In genomic region chr17:60392042-60392844, GRCh38 we compare ENCODE assay signal across 8 cellular contexts. TPM values are rescaled to one million over a fixed set of nuclear protein-coding genes. Genes with fewer than 3 reads are reported as not detected.
A peak's percentile ranks its signal among the peaks of the same experiment; 100 is the strongest.
DNase-seq lines count a peak whose midpoint lies in the region; ATAC-seq, FAIRE-seq and TF ChIP-seq lines count a peak whose summit lies in the region.

TSS of gene USP32 (minus strand) at chr17:60392133. CDS start at chr17:60391939, 194 bp downstream.

- peak; percentile 92 for ATAC-seq in foreskin keratinocyte

- peak within 1 kb of the TSS; percentile 89 to 98 for H3K4me3 Mint-ChIP-seq in H9

- H3K27me3 Mint-ChIP-seq in H9 (ENCODE audit: low read depth), result no peaks in the 10 kb centered on the region

- H3K27ac ChIP-seq in H9 (ENCODE audit: insufficient read length, low read depth, low read length), result peak within 1 kb of the TSS; percentile 91
- peak within 1 kb of the TSS; percentile 72; the same call in 1 of the 2 replicates for H3K27ac ChIP-seq in MM.1S (ENCODE audit: low read length)
- H3K27ac ChIP-seq in foreskin keratinocyte, result peak within 1 kb of the TSS; percentile 81
- H3K27ac ChIP-seq in subcutaneous abdominal adipose tissue (ENCODE audit: low read depth, low read length), result peak within 1 kb of the TSS; percentile 87

- H3T11ph ChIP-seq in H9 (ENCODE audit: low read length), result no peak within 1 kb of the TSS

- H3K9me2 ChIP-seq in MM.1S (replicated peaks; ENCODE audit: insufficient read depth, low read length), result no peaks in the 10 kb centered on the region

- peak within 1 kb of the TSS; percentile 91 for H3K18ac ChIP-seq in H9 (ENCODE audit: insufficient read length, low read depth, low read length)

- H2BK12ac ChIP-seq in H9 (ENCODE audit: insufficient read length, low read depth, low read length), result no peak within 1 kb of the TSS

- no peak within 1 kb of the TSS for H3K4ac ChIP-seq in H9 (ENCODE audit: low read depth, low read length)

- peak within 1 kb of the TSS; percentile 82 for H3K9ac ChIP-seq in H9 (ENCODE audit: extremely low read depth, insufficient read length, low read length)
- peak within 1 kb of the TSS; percentile 85 for H3K9ac ChIP-seq in MM.1S (ENCODE audit: low read length)
- peak within 1 kb of the TSS; percentile 85 to 100 (median 97) for H3K9ac ChIP-seq in subcutaneous abdominal adipose tissue (ENCODE audit: low read length in 5 of 5)

- H3K36me3 ChIP-seq in MM.1S (replicated peaks; ENCODE audit: insufficient read depth, low read length), result no peaks in the 10 kb centered on the region
- no peaks in the 10 kb centered on the region for H3K36me3 ChIP-seq in neuron (ENCODE audit: insufficient read depth, low read length)
- H3K36me3 ChIP-seq in subcutaneous abdominal adipose tissue (ENCODE audit: control insufficient read depth in 5 of 5, insufficient read depth in 5 of 5, low read length in 5 of 5), result no peaks in the 10 kb centered on the region

- no peak within 1 kb of the TSS for H2BK20ac ChIP-seq in H9 (ENCODE audit: low read depth, low read length, poor library complexity, severe bottlenecking)

- no peaks in the 10 kb centered on the region for H3K36me3 Mint-ChIP-seq in H9 (ENCODE audit: insufficient read depth in 1 of 3, low read depth in 3 of 3)

- H2AK5ac ChIP-seq in H9 (ENCODE audit: insufficient read length, low read length), result no peak within 1 kb of the TSS

- peaks cover 10% of the 10 kb centered on the region for H3K23me2 ChIP-seq in H9 (ENCODE audit: insufficient read length, low read depth, low read length, poor library complexity, severe bottlenecking)

- H3K4me1 Mint-ChIP-seq in H9, result peaks cover 37 to 39% of the 10 kb centered on the region in 2 experiments

- peak within 1 kb of the TSS; percentile 99 for H3K4me2 ChIP-seq in H9 (ENCODE audit: insufficient read depth, insufficient read length, low read length)
- H3K4me2 ChIP-seq in MM.1S (ENCODE audit: low read depth, low read length), result peak within 1 kb of the TSS; percentile 93

- no peak within 1 kb of the TSS for H4K8ac ChIP-seq in H9 (replicated peaks; ENCODE audit: insufficient read length, low read depth, low read length)

- H2BK5ac ChIP-seq in H9 (ENCODE audit: insufficient read length, low read length), result peak within 1 kb of the TSS; percentile 5

- H4K5ac ChIP-seq in H9 (ENCODE audit: insufficient read length, low read depth, low read length), result peak within 1 kb of the TSS; percentile 5

- H3F3A ChIP-seq in MM.1S (ENCODE audit: insufficient read depth, low read length), result peaks cover 12% of the 10 kb centered on the region

- peak within 1 kb of the TSS; percentile 97 to 100 (median 99) for H3K27ac Mint-ChIP-seq in H9

- H3K27me3 ChIP-seq in H9 (ENCODE audit: insufficient read depth, low read length) (no peaks in the 10 kb centered on the region), MM.1S (replicated peaks; ENCODE audit: insufficient read depth, low read length) (no peaks in the 10 kb centered on the region), foreskin keratinocyte (no peaks in the 10 kb centered on the region), neuron (ENCODE audit: insufficient read depth, low read length) (no peaks in the 10 kb centered on the region), subcutaneous abdominal adipose tissue (ENCODE audit: control insufficient read depth in 5 of 5, insufficient read depth in 4 of 5, low read length in 5 of 5) (no peaks in the 10 kb centered on the region)

- H3K79me1 ChIP-seq in H9 (ENCODE audit: insufficient read depth, low read depth, low read length, poor library complexity, severe bottlenecking), result no peaks in the 10 kb centered on the region

- FAIRE-seq in G401.6 (lab: Jason Lieb, UNC), result peak; percentile 80

- H3K4me3 ChIP-seq in MM.1S (ENCODE audit: low read length) (peak within 1 kb of the TSS; percentile 93), neuron (ENCODE audit: low read length) (peak within 1 kb of the TSS; percentile 72), subcutaneous abdominal adipose tissue (ENCODE audit: low read depth in 1 of 5, low read length in 5 of 5) (peak within 1 kb of the TSS; percentile 82 to 99 (median 96))

- no peak within 1 kb of the TSS for H2BK15ac ChIP-seq in H9 (ENCODE audit: low read depth, low read length)

- peak within 1 kb of the TSS; percentile 90 for H3K14ac ChIP-seq in H9 (ENCODE audit: insufficient read depth, low read length)

- no peak within 1 kb of the TSS for H4K91ac ChIP-seq in H9 (ENCODE audit: insufficient read length, low read depth, low read length)

- peak within 1 kb of the TSS; percentile 41 for H3K56ac ChIP-seq in H9 (ENCODE audit: insufficient read length, low read depth, low read length)

- H4K20me1 ChIP-seq in H9 (ENCODE audit: control insufficient read depth, insufficient read depth, insufficient read length) (no peaks in the 10 kb centered on the region), MM.1S (ENCODE audit: insufficient read depth, low read length) (no peaks in the 10 kb centered on the region)

- H3K4me1 ChIP-seq in H9 (ENCODE audit: insufficient read depth, low read length), result peaks cover 5% of the 10 kb centered on the region; the same call in 1 of the 2 replicates
- no peaks in the 10 kb centered on the region for H3K4me1 ChIP-seq in MM.1S (ENCODE audit: low read length)
- peaks cover 21% of the 10 kb centered on the region for H3K4me1 ChIP-seq in foreskin keratinocyte
- peaks cover 12% of the 10 kb centered on the region for H3K4me1 ChIP-seq in neuron (ENCODE audit: insufficient read depth, low read length)
- H3K4me1 ChIP-seq in subcutaneous abdominal adipose tissue (ENCODE audit: control insufficient read depth in 5 of 5, insufficient read depth in 5 of 5, low read length in 5 of 5), result peaks cover 3 to 28% (median 27%) of the 10 kb centered on the region in 5 donors

- H3K23ac ChIP-seq in H9 (ENCODE audit: insufficient read length, low read depth, low read length), result peak within 1 kb of the TSS; percentile 39

- H2AFZ ChIP-seq in H9 (ENCODE audit: low read length) (no peak within 1 kb of the TSS), MM.1S (ENCODE audit: low read length) (peak within 1 kb of the TSS; percentile 95), neuron (ENCODE audit: low read depth, low read length) (peak within 1 kb of the TSS; percentile 63)

- WGBS in H9 (ENCODE audit: extremely low coverage, insufficient read length, low lambda C conversion rate), result no CpG with 5 or more reads among the region's 68 CpGs

- H3K79me2 ChIP-seq in H9 (ENCODE audit: insufficient read depth, low read length), result peaks cover 25% of the 10 kb centered on the region; the same call in 1 of the 2 replicates
- peaks cover 17% of the 10 kb centered on the region for H3K79me2 ChIP-seq in MM.1S (ENCODE audit: low read length)

- peak within 1 kb of the TSS; percentile 41 for H2BK120ac ChIP-seq in H9 (ENCODE audit: low read depth, low read length, poor library complexity, severe bottlenecking)

- no peaks in the 10 kb centered on the region for H3K9me3 Mint-ChIP-seq in H9

- TF ChIP-seq CTCF in H9 (conservative IDR thresholded peaks at IDR 0.05) (no peak), MM.1S (IDR thresholded peaks at IDR 0.05; ENCODE audit: low read length) (peak; percentile 37), foreskin keratinocyte (conservative IDR thresholded peaks at IDR 0.05) (peak; percentile 65)

- DNase-seq in H9, result peak; percentile 99
- DNase-seq in MM.1S, result peak; percentile 95
- peak; percentile 100 for DNase-seq in SIG-M5 treated with dmso at 0.1 percent for 504 hours (lab: John Stamatoyannopoulos, UW; ENCODE audit: unreplicated experiment)
- peak; percentile 95 for DNase-seq in activated gamma-delta T cell treated with anti-CD3 and anti-CD28 coated beads, Interleukin-2, amount 50 U/mL, for 16 hours (ENCODE audit: low read depth)
- DNase-seq in foreskin keratinocyte, result peak; percentile 93 to 96

- H3K9me3 ChIP-seq in H9 (ENCODE audit: control insufficient read depth, low read depth, low read length) (no peaks in the 10 kb centered on the region), MM.1S (replicated peaks; ENCODE audit: insufficient read depth, low read length) (no peaks in the 10 kb centered on the region), neuron (ENCODE audit: low read length) (no peaks in the 10 kb centered on the region), subcutaneous abdominal adipose tissue (ENCODE audit: control insufficient read depth in 5 of 5, low read length in 5 of 5) (no peaks in the 10 kb centered on the region)

RNA-seq across cellular contexts. Expression of gene USP32, which starts in this region (rescaled TPM):
- 73.5 and 74.7 TPM in 2 replicates for total RNA-seq in H9 (2021)
- total RNA-seq in foreskin keratinocyte, result 45.0 and 48.2 TPM in 2 replicates
- polyA plus RNA-seq in foreskin keratinocyte, result 12.3 and 13.7 TPM in 2 replicates

Comparison
In these comparisons a context has a peak if more than half of its experiments do, and no peak if none do; other contexts are left out.
1. Peak in every context shown above with its lines: DNase-seq, ATAC-seq, H3K4me3 ChIP-seq and H3K27ac ChIP-seq.